Comparison of ENCODE assay signal across 1 cellular context in genomic region chr11:113875414-113876073, GRCh38.
A peak's percentile ranks its signal among the peaks of the same experiment; 100 is the strongest.
TF ChIP-seq lines count a peak whose summit lies in the region.

TSS of gene USP28 (minus strand) at chr11:113875572. CDS start at chr11:113875501, 71 bp downstream.

TF ChIP-seq in HepG2, 621 proteins besides CTCF, POLR2A, EP300 and RAD21 (continued from another document):
- TF ChIP-seq, protein P1, sequence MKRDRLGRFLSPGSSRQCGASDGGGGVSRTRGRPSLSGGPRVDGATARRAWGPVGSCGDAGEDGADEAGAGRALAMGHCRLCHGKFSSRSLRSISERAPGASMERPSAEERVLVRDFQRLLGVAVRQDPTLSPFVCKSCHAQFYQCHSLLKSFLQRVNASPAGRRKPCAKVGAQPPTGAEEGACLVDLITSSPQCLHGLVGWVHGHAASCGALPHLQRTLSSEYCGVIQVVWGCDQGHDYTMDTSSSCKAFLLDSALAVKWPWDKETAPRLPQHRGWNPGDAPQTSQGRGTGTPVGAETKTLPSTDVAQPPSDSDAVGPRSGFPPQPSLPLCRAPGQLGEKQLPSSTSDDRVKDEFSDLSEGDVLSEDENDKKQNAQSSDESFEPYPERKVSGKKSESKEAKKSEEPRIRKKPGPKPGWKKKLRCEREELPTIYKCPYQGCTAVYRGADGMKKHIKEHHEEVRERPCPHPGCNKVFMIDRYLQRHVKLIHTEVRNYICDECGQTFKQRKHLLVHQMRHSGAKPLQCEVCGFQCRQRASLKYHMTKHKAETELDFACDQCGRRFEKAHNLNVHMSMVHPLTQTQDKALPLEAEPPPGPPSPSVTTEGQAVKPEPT (CRISPR knock-in tag; IDR thresholded peaks at IDR 0.05; ENCODE audit: low read depth), result peak; percentile 29; the same call in 1 of the 2 replicates
- TF ChIP-seq ZNF660 (CRISPR knock-in tag; IDR thresholded peaks at IDR 0.05; ENCODE audit: borderline replicate concordance, low read depth) (no peak), LCORL (IDR thresholded peaks at IDR 0.05) (0 out of 2 replicates have a peak, but pooled peaks have one; percentile 19), LCORL (CRISPR knock-in tag; IDR thresholded peaks at IDR 0.05) (no peak), GTF2F1 (IDR thresholded peaks at IDR 0.05; ENCODE audit: low read length) (peak; percentile 92), FOXP1 (IDR thresholded peaks at IDR 0.05) (no peak), FOXP1 (CRISPR knock-in tag; IDR thresholded peaks at IDR 0.05) (0 out of 2 replicates have a peak, but pooled peaks have one; percentile 9), ZSCAN20 (CRISPR knock-in tag; IDR thresholded peaks at IDR 0.05; ENCODE audit: borderline replicate concordance) (no peak), ZNF33A (CRISPR knock-in tag; IDR thresholded peaks at IDR 0.05; ENCODE audit: borderline replicate concordance) (no peak), YEATS2 (CRISPR knock-in tag; IDR thresholded peaks at IDR 0.05; ENCODE audit: borderline replicate concordance) (0 out of 2 replicates have a peak, but pooled peaks have one; percentile 27), CCDC6 (CRISPR knock-in tag; IDR thresholded peaks at IDR 0.05) (peak; percentile 80), RAD51 (IDR thresholded peaks at IDR 0.05; ENCODE audit: borderline replicate concordance) (peak; percentile 97), RFXAP (CRISPR knock-in tag; IDR thresholded peaks at IDR 0.05; ENCODE audit: borderline replicate concordance) (peak; percentile 63; the same call in 1 of the 2 replicates), HNRNPLL (IDR thresholded peaks at IDR 0.05; ENCODE audit: low read depth, low read length, poor library complexity, severe bottlenecking) (peak; percentile 32), ZNF691 (CRISPR knock-in tag; IDR thresholded peaks at IDR 0.05; ENCODE audit: borderline replicate concordance, low read depth) (peak; percentile 37; the same call in 1 of the 2 replicates), HHEX (CRISPR knock-in tag; IDR thresholded peaks at IDR 0.05) (no peak), ZNF768 (CRISPR knock-in tag; IDR thresholded peaks at IDR 0.05) (peak; percentile 60; the same call in 1 of the 2 replicates), ZNF710 (CRISPR knock-in tag; IDR thresholded peaks at IDR 0.05; ENCODE audit: borderline replicate concordance) (no peak), ELF3 (CRISPR knock-in tag; IDR thresholded peaks at IDR 0.05) (peak; percentile 63; the same call in 1 of the 2 replicates), HNF1A (IDR thresholded peaks at IDR 0.05; ENCODE audit: low read depth) (no peak), HNF1A (CRISPR knock-in tag; IDR thresholded peaks at IDR 0.05; ENCODE audit: borderline replicate concordance) (no peak; the same call in 1 of the 2 replicates), SP5 (CRISPR knock-in tag; IDR thresholded peaks at IDR 0.05; ENCODE audit: borderline replicate concordance, low read depth) (peak; percentile 65), ZNF790 (CRISPR knock-in tag; IDR thresholded peaks at IDR 0.05; ENCODE audit: borderline replicate concordance) (no peak), KDM5A (IDR thresholded peaks at IDR 0.05; ENCODE audit: borderline replicate concordance, low read length) (peak; percentile 59; the same call in 1 of the 2 replicates), TBL1XR1 (IDR thresholded peaks at IDR 0.05; ENCODE audit: borderline replicate concordance, low read length, partially characterized antibody) (peak; percentile 21), NFYB (CRISPR knock-in tag; IDR thresholded peaks at IDR 0.05) (peak; percentile 52), ELF4 (CRISPR knock-in tag; IDR thresholded peaks at IDR 0.05; ENCODE audit: borderline replicate concordance) (no peak), E2F1 (CRISPR knock-in tag; IDR thresholded peaks at IDR 0.05) (peak; percentile 69)
- TF ChIP-seq, protein P2, sequence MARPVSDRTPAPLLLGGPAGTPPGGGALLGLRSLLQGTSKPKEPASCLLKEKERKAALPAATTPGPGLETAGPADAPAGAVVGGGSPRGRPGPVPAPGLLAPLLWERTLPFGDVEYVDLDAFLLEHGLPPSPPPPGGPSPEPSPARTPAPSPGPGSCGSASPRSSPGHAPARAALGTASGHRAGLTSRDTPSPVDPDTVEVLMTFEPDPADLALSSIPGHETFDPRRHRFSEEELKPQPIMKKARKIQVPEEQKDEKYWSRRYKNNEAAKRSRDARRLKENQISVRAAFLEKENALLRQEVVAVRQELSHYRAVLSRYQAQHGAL (CRISPR knock-in tag; IDR thresholded peaks at IDR 0.05; ENCODE audit: not compliant biosample characterization), result no peak
- TF ChIP-seq, protein P3, sequence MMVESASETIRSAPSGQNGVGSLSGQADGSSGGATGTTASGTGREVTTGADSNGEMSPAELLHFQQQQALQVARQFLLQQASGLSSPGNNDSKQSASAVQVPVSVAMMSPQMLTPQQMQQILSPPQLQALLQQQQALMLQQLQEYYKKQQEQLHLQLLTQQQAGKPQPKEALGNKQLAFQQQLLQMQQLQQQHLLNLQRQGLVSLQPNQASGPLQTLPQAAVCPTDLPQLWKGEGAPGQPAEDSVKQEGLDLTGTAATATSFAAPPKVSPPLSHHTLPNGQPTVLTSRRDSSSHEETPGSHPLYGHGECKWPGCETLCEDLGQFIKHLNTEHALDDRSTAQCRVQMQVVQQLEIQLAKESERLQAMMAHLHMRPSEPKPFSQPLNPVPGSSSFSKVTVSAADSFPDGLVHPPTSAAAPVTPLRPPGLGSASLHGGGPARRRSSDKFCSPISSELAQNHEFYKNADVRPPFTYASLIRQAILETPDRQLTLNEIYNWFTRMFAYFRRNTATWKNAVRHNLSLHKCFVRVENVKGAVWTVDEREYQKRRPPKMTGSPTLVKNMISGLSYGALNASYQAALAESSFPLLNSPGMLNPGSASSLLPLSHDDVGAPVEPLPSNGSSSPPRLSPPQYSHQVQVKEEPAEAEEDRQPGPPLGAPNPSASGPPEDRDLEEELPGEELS (CRISPR knock-in tag; IDR thresholded peaks at IDR 0.05), result peak; percentile 46; the same call in 1 of the 2 replicates
- TF ChIP-seq, protein P4, sequence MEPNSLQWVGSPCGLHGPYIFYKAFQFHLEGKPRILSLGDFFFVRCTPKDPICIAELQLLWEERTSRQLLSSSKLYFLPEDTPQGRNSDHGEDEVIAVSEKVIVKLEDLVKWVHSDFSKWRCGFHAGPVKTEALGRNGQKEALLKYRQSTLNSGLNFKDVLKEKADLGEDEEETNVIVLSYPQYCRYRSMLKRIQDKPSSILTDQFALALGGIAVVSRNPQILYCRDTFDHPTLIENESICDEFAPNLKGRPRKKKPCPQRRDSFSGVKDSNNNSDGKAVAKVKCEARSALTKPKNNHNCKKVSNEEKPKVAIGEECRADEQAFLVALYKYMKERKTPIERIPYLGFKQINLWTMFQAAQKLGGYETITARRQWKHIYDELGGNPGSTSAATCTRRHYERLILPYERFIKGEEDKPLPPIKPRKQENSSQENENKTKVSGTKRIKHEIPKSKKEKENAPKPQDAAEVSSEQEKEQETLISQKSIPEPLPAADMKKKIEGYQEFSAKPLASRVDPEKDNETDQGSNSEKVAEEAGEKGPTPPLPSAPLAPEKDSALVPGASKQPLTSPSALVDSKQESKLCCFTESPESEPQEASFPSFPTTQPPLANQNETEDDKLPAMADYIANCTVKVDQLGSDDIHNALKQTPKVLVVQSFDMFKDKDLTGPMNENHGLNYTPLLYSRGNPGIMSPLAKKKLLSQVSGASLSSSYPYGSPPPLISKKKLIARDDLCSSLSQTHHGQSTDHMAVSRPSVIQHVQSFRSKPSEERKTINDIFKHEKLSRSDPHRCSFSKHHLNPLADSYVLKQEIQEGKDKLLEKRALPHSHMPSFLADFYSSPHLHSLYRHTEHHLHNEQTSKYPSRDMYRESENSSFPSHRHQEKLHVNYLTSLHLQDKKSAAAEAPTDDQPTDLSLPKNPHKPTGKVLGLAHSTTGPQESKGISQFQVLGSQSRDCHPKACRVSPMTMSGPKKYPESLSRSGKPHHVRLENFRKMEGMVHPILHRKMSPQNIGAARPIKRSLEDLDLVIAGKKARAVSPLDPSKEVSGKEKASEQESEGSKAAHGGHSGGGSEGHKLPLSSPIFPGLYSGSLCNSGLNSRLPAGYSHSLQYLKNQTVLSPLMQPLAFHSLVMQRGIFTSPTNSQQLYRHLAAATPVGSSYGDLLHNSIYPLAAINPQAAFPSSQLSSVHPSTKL (CRISPR knock-in tag; IDR thresholded peaks at IDR 0.05), result peak; percentile 65
- TF ChIP-seq, protein P5, sequence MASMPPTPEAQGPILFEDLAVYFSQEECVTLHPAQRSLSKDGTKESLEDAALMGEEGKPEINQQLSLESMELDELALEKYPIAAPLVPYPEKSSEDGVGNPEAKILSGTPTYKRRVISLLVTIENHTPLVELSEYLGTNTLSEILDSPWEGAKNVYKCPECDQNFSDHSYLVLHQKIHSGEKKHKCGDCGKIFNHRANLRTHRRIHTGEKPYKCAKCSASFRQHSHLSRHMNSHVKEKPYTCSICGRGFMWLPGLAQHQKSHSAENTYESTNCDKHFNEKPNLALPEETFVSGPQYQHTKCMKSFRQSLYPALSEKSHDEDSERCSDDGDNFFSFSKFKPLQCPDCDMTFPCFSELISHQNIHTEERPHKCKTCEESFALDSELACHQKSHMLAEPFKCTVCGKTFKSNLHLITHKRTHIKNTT (CRISPR knock-in tag; IDR thresholded peaks at IDR 0.05), result 0 out of 2 replicates have a peak, but pooled peaks have one; percentile 53
